8 cellular contexts compared by ENCODE assay signal in genomic region chr18:79404567-79404910, GRCh38. TPM values are rescaled to one million over a fixed set of nuclear protein-coding genes. Genes with fewer than 3 reads are reported as not detected.
DNase-seq lines count a peak whose midpoint lies in the region; ATAC-seq, FAIRE-seq and TF ChIP-seq lines count a peak whose summit lies in the region.
"Had no signal": no experiment of that assay in that cellular context is flagged by ENCODE, and none has a peak within 500 bp of the region (broad histone marks: within the 10 kb centered on the region; RNA-seq: fewer than 3 reads in every experiment).

No MANE protein-coding gene starts in this region.

- H3K36me3 ChIP-seq in SU-DHL-6 (ENCODE audit: low read length): no peaks in the 10 kb centered on the region
- peaks cover 0 to 5% (median 2%) of the 10 kb centered on the region in 3 donors for H3K36me3 ChIP-seq in skeletal muscle tissue (ENCODE audit: control insufficient read depth in 3 of 3, insufficient read depth in 3 of 3, low read length in 3 of 3)

- FAIRE-seq in D721Med (lab: Jason Lieb, UNC): no peak

- ATAC-seq in HG02870 (IDR thresholded peaks at IDR 0.05; ENCODE audit: unreplicated experiment): peak; percentile 33
- no peak for ATAC-seq in GM21786 (IDR thresholded peaks at IDR 0.05; ENCODE audit: unreplicated experiment)

- H2AFZ ChIP-seq in SU-DHL-6 (ENCODE audit: low read depth, low read length, severe bottlenecking): no peak overlapping the region

- peaks cover 50 to 58% (median 52%) of the 10 kb centered on the region in 3 donors for H3K4me1 ChIP-seq in skeletal muscle tissue (ENCODE audit: control insufficient read depth in 3 of 3, insufficient read depth in 3 of 3, low read length in 3 of 3)

- H3K9me3 ChIP-seq in SU-DHL-6 (ENCODE audit: insufficient read depth, low read length): no peaks in the 10 kb centered on the region
- H3K9me3 ChIP-seq in skeletal muscle tissue (ENCODE audit: control insufficient read depth in 3 of 3, low read length in 3 of 3): no peaks in the 10 kb centered on the region

- peak overlapping the region; percentile 65; the same call in 1 of the 2 replicates for H3K27ac ChIP-seq in SU-DHL-6 (ENCODE audit: low read depth, low read length)
- peak overlapping the region; percentile 82 for H3K27ac ChIP-seq in skeletal muscle tissue (ENCODE audit: low read depth, low read length)

- peaks cover 4% of the 10 kb centered on the region; the same call in 1 of the 2 replicates for H3F3A ChIP-seq in SU-DHL-6 (ENCODE audit: insufficient read depth)

- H3K27me3 ChIP-seq in SU-DHL-6 (ENCODE audit: low read length) (no peaks in the 10 kb centered on the region), skeletal muscle tissue (ENCODE audit: control insufficient read depth in 3 of 3, insufficient read depth in 3 of 3, low read length in 3 of 3) (no peaks in the 10 kb centered on the region)

- DNase-seq in dermis blood vessel endothelial cell (peak; percentile 31), NCI-H82 (lab: John Stamatoyannopoulos, UW) (no peak), D721Med (ENCODE audit: insufficient read length, low spot score) (no peak)
- DNase-seq: NCI-H2029 had no signal

- H3K4me3 ChIP-seq in SU-DHL-6 (ENCODE audit: insufficient read depth, low read length, poor library complexity, severe bottlenecking) (no peak overlapping the region), skeletal muscle tissue (ENCODE audit: low read length in 3 of 3) (peak overlapping the region; percentile 41 to 63 (median 55))

- H3K9ac ChIP-seq in SU-DHL-6 (ENCODE audit: low read length) (peak overlapping the region; percentile 45), skeletal muscle tissue (ENCODE audit: low read depth in 1 of 3, low read length in 3 of 3) (peak overlapping the region; percentile 63 to 84 (median 69))

- H3K4me2 ChIP-seq in SU-DHL-6 (ENCODE audit: low read depth, low read length, poor library complexity, severe bottlenecking): peak overlapping the region; percentile 65

- no peaks in the 10 kb centered on the region for H4K20me1 ChIP-seq in SU-DHL-6 (ENCODE audit: low read depth, low read length)

- H3K9me2 ChIP-seq in SU-DHL-6 (replicated peaks; ENCODE audit: insufficient read depth, low read length): no peaks in the 10 kb centered on the region

- TF ChIP-seq CTCF in SU-DHL-6 (IDR thresholded peaks at IDR 0.05; ENCODE audit: insufficient read depth, low read length, poor library complexity, severe bottlenecking): no peak
- no peak for TF ChIP-seq CTCF in D721Med (IDR thresholded peaks at IDR 0.05; ENCODE audit: insufficient read depth, missing control alignments)

- peaks cover 26% of the 10 kb centered on the region; the same call in 1 of the 2 replicates for H3K79me2 ChIP-seq in SU-DHL-6 (ENCODE audit: insufficient read depth, low read length)

RNA-seq across cellular contexts. Expression of gene NFATC1, which starts 8.8 kb away (rescaled TPM):
- total RNA-seq in dermis blood vessel endothelial cell (17.0 and 19.3 TPM in 2 replicates), skeletal muscle tissue (10.4 TPM)
